Comparison of ENCODE assay signal across 1 cellular context in genomic region chr19:54162884-54163283, GRCh38.
TF ChIP-seq lines count a peak whose summit lies in the region.

No MANE protein-coding gene starts in this region.

TF ChIP-seq in HCT116, 20 proteins besides CTCF, POLR2A, EP300 and RAD21 (continued from another document):
- TF ChIP-seq, protein P1, sequence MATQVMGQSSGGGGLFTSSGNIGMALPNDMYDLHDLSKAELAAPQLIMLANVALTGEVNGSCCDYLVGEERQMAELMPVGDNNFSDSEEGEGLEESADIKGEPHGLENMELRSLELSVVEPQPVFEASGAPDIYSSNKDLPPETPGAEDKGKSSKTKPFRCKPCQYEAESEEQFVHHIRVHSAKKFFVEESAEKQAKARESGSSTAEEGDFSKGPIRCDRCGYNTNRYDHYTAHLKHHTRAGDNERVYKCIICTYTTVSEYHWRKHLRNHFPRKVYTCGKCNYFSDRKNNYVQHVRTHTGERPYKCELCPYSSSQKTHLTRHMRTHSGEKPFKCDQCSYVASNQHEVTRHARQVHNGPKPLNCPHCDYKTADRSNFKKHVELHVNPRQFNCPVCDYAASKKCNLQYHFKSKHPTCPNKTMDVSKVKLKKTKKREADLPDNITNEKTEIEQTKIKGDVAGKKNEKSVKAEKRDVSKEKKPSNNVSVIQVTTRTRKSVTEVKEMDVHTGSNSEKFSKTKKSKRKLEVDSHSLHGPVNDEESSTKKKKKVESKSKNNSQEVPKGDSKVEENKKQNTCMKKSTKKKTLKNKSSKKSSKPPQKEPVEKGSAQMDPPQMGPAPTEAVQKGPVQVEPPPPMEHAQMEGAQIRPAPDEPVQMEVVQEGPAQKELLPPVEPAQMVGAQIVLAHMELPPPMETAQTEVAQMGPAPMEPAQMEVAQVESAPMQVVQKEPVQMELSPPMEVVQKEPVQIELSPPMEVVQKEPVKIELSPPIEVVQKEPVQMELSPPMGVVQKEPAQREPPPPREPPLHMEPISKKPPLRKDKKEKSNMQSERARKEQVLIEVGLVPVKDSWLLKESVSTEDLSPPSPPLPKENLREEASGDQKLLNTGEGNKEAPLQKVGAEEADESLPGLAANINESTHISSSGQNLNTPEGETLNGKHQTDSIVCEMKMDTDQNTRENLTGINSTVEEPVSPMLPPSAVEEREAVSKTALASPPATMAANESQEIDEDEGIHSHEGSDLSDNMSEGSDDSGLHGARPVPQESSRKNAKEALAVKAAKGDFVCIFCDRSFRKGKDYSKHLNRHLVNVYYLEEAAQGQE (IDR thresholded peaks at IDR 0.05; ENCODE audit: low read depth) = no peak
- TF ChIP-seq ELF1 (IDR thresholded peaks at IDR 0.05; ENCODE audit: borderline replicate concordance, low read depth) (no peak), SRF (IDR thresholded peaks at IDR 0.05; ENCODE audit: low read depth) (no peak), FOSL1 (IDR thresholded peaks at IDR 0.05; ENCODE audit: low read depth) (no peak), EGR1 (IDR thresholded peaks at IDR 0.05; ENCODE audit: low read depth) (no peak), EZH2phosphoT487 (IDR thresholded peaks at IDR 0.05; ENCODE audit: borderline replicate concordance) (no peak), ZNF274 (IDR thresholded peaks at IDR 0.05; ENCODE audit: low read depth, low read length) (no peak)
